ENCODE assay signal across 19 cellular contexts in genomic region chr17:77640916-77641605, GRCh38.
DNase-seq lines count a peak whose midpoint lies in the region; ATAC-seq and TF ChIP-seq lines count a peak whose summit lies in the region.
"Had no signal": no experiment of that assay in that cellular context is flagged by ENCODE, and none has a peak within 500 bp of the region (broad histone marks: within the 10 kb centered on the region; RNA-seq: fewer than 3 reads in every experiment).

No MANE protein-coding gene starts in this region.

- ATAC-seq in activated T-helper 17 cell treated with anti-CD3 and anti-CD28 coated beads, Interleukin-2, amount 50 U/mL, for 72 hours (replicated peaks), result no peak
- no peak for ATAC-seq in GM19023 (IDR thresholded peaks at IDR 0.05; ENCODE audit: unreplicated experiment)
- ATAC-seq in CD8-positive, alpha-beta T cell, result no peak
- ATAC-seq in GM21526 (IDR thresholded peaks at IDR 0.05; ENCODE audit: low FRiP score, unreplicated experiment), result no peak
- ATAC-seq: HepG2 had no signal

- H3K27me3 ChIP-seq in spleen (replicated peaks in 1 of 7), result peaks cover 0 to 62% (median 5%) of the 10 kb centered on the region in 7 donors
- H3K27me3 ChIP-seq in CD8-positive, alpha-beta T cell (ENCODE audit: insufficient read depth, low read length), result no peaks in the 10 kb centered on the region

- POLR2A ChIA-PET in CD8-positive, alpha-beta T cell (lab: Charles Lee), result no interaction called here

- TF ChIP-seq POLR2A in spleen (IDR thresholded peaks at IDR 0.05), result no peak

- no peaks in the 10 kb centered on the region for H3K36me3 ChIP-seq in spleen
- H3K36me3 ChIP-seq in CD8-positive, alpha-beta T cell (ENCODE audit: insufficient read depth, low read length), result no peaks in the 10 kb centered on the region
- H3K36me3 ChIP-seq: BE2C had no signal

- H3K27ac Mint-ChIP-seq in activated T-helper 17 cell treated with anti-CD3 and anti-CD28 coated beads, Interleukin-2, amount 50 U/mL, for 72 hours, result peak overlapping the region; percentile 53
- H3K27ac Mint-ChIP-seq in neural crest cell (ENCODE audit: unreplicated experiment), result peak overlapping the region; percentile 51
- H3K27ac Mint-ChIP-seq in CD8-positive, alpha-beta T cell, result no peak overlapping the region
- H3K27ac Mint-ChIP-seq: HFFc6 had no signal

- CTCF ChIA-PET in CD8-positive, alpha-beta T cell (lab: Charles Lee), result interaction anchor here (0.6 to 3.3 kb wide), 5 partner anchors 26 to 1107 kb away, joined by 3 to 11 read pairs (median 3); no protein-coding TSS in a partner anchor

- TF ChIP-seq CTCF in neural crest cell (conservative IDR thresholded peaks at IDR 0.05), result no peak
- no peak for TF ChIP-seq CTCF in spleen (IDR thresholded peaks at IDR 0.05 in 8 of 11, conservative IDR thresholded peaks at IDR 0.05 in 3 of 11)
- TF ChIP-seq CTCF in CD8-positive, alpha-beta T cell (IDR thresholded peaks at IDR 0.05), result no peak

- peaks cover 10% of the 10 kb centered on the region for H3K4me1 Mint-ChIP-seq in activated T-helper 17 cell treated with anti-CD3 and anti-CD28 coated beads, Interleukin-2, amount 50 U/mL, for 72 hours
- H3K4me1 Mint-ChIP-seq in neural crest cell, result peaks cover 12% of the 10 kb centered on the region
- H3K4me1 Mint-ChIP-seq in CD8-positive, alpha-beta T cell (ENCODE audit: low read depth), result peaks cover 11% of the 10 kb centered on the region

- H3K4me1 ChIP-seq in spleen, result peaks cover 0 to 16% (median 5%) of the 10 kb centered on the region in 6 donors
- H3K4me1 ChIP-seq in CD8-positive, alpha-beta T cell (ENCODE audit: insufficient read depth, low read length), result peaks cover 17% of the 10 kb centered on the region
- H3K4me1 ChIP-seq: BE2C, Caco-2 had no signal

- no peak overlapping the region for H3K4me3 ChIP-seq in spleen
- no peak overlapping the region for H3K4me3 ChIP-seq in CD8-positive, alpha-beta T cell (ENCODE audit: low read depth, low read length)
- H3K4me3 ChIP-seq: GM23248 had no signal

- H3K9me3 ChIP-seq in spleen, result no peaks in the 10 kb centered on the region
- H3K9me3 ChIP-seq in CD8-positive, alpha-beta T cell (ENCODE audit: low read length), result no peaks in the 10 kb centered on the region
- H3K9me3 ChIP-seq: BE2C, Caco-2 had no signal

- H3K4me3 Mint-ChIP-seq in activated T-helper 17 cell treated with anti-CD3 and anti-CD28 coated beads, Interleukin-2, amount 50 U/mL, for 72 hours, result no peak overlapping the region
- H3K4me3 Mint-ChIP-seq in neural crest cell, result no peak overlapping the region
- H3K4me3 Mint-ChIP-seq in CD8-positive, alpha-beta T cell, result no peak overlapping the region
- H3K4me3 Mint-ChIP-seq: HFFc6 had no signal

- peaks cover 8% of the 10 kb centered on the region for H3K27me3 Mint-ChIP-seq in activated T-helper 17 cell treated with anti-CD3 and anti-CD28 coated beads, Interleukin-2, amount 50 U/mL, for 72 hours
- peaks cover 35% of the 10 kb centered on the region for H3K27me3 Mint-ChIP-seq in neural crest cell (ENCODE audit: low read depth)
- H3K27me3 Mint-ChIP-seq in CD8-positive, alpha-beta T cell (ENCODE audit: low read depth), result no peaks in the 10 kb centered on the region

- WGBS in spleen, 5 donors, result 89 to 95% (median 89%) methylated on average over 8 of the region's 8 CpGs

- no peak overlapping the region for H3K27ac ChIP-seq in spleen
- H3K27ac ChIP-seq in CD8-positive, alpha-beta T cell (ENCODE audit: low read depth, low read length), result no peak overlapping the region
- H3K27ac ChIP-seq: GM23248 had no signal

- H3K9me3 Mint-ChIP-seq in activated T-helper 17 cell treated with anti-CD3 and anti-CD28 coated beads, Interleukin-2, amount 50 U/mL, for 72 hours, result no peaks in the 10 kb centered on the region
- no peaks in the 10 kb centered on the region for H3K9me3 Mint-ChIP-seq in neural crest cell
- H3K9me3 Mint-ChIP-seq in CD8-positive, alpha-beta T cell, result no peaks in the 10 kb centered on the region
- H3K9me3 Mint-ChIP-seq: HFFc6 had no signal

- intact Hi-C loops in spleen (cut with DNase I; ENCODE audit: low total_unique reads), result no loop called here
- intact Hi-C loops in CD8-positive, alpha-beta T cell (cut with DNase I, micrococcal nuclease), result no loop called here

- DNase-seq in ecto neural progenitor cell (ENCODE audit: low spot score) (peak; percentile 41), neural crest cell (ENCODE audit: low read depth, low spot score) (no peak), spleen (peak; percentile 19)
- DNase-seq in stimulated activated CD4-positive, alpha-beta T cell treated with anti-CD3 and anti-CD28 coated beads, Interleukin-2, amount 100 ng/mL, for 48 hours, result no peak
- DNase-seq in CD8-positive, alpha-beta T cell, result no peak
- DNase-seq: ACHN; BE2C; C1 segment of cervical spinal cord; Caco-2; CD4-positive, CD25-positive, alpha-beta regulatory T cell; DMS79; GDM1; GM23248; HFFc6; KG1 had no signal

- H3K36me3 Mint-ChIP-seq in activated T-helper 17 cell treated with anti-CD3 and anti-CD28 coated beads, Interleukin-2, amount 50 U/mL, for 72 hours (ENCODE audit: low read depth), result no peaks in the 10 kb centered on the region
- no peaks in the 10 kb centered on the region for H3K36me3 Mint-ChIP-seq in neural crest cell (ENCODE audit: low read depth)
- H3K36me3 Mint-ChIP-seq in CD8-positive, alpha-beta T cell, result no peaks in the 10 kb centered on the region
- H3K36me3 Mint-ChIP-seq: CD4-positive, CD25-positive, alpha-beta regulatory T cell had no signal

Comparison
In these comparisons a context has a peak if more than half of its experiments do, and no peak if none do; other contexts are left out.
1. DNase-seq: peak in ecto neural progenitor cell (single experiment) and spleen (single experiment); none in neural crest cell (single experiment), stimulated activated CD4-positive, alpha-beta T cell treated with anti-CD3 and anti-CD28 coated beads, Interleukin-2, amount 100 ng/mL, for 48 hours (0 of 2) and CD8-positive, alpha-beta T cell (0 of 7).